ENCODE assay signal across 10 cellular contexts in genomic region chr16:24999856-25000447, GRCh38. TPM values are rescaled to one million over a fixed set of nuclear protein-coding genes. Genes with fewer than 3 reads are reported as not detected.
DNase-seq lines count a peak whose midpoint lies in the region; ATAC-seq, FAIRE-seq and TF ChIP-seq lines count a peak whose summit lies in the region.
"Had no signal": no experiment of that assay in that cellular context is flagged by ENCODE, and none has a peak within 500 bp of the region (broad histone marks: within the 10 kb centered on the region; RNA-seq: fewer than 3 reads in every experiment).

No MANE protein-coding gene starts in this region.

- peak; percentile 94 for ATAC-seq in HepG2
- no peak for ATAC-seq in HG02798 (IDR thresholded peaks at IDR 0.05; ENCODE audit: poor library complexity, unreplicated experiment)
- ATAC-seq: activated CD8-positive, alpha-beta T cell treated with anti-CD3 and anti-CD28 coated beads for 36 hours had no signal

- H3K4me3 ChIP-seq in HepG2 (replicated peaks in 1 of 3; ENCODE audit: insufficient read depth in 1 of 3, low read depth in 2 of 3, low read length in 3 of 3) (peak overlapping the region; percentile 4 to 47 (median 5); a peak in 3 of 6 replicates), subcutaneous abdominal adipose tissue (ENCODE audit: low read depth in 1 of 5, low read length in 5 of 5) (peak overlapping the region in 3 of 5 donors; percentile 7 to 34 (median 23))

- peak overlapping the region; percentile 74 for H3K4me2 ChIP-seq in HepG2 (ENCODE audit: low read depth, low read length)

- DNase-seq in M059J (ENCODE audit: low read depth) (peak; percentile 48), caudate nucleus (lab: John Stamatoyannopoulos, UW) (no peak), HepG2 (ENCODE audit: low spot score) (peak; percentile 89), iPS-NIHi7 (ENCODE audit: extremely low spot score) (no peak), EL (no peak), NCI-H82 (lab: John Stamatoyannopoulos, UW) (no peak)
- DNase-seq: activated CD8-positive, alpha-beta T cell treated with anti-CD3 and anti-CD28 coated beads for 36 hours; MV-4-11 had no signal

- H3K79me2 ChIP-seq in HepG2 (ENCODE audit: insufficient read depth, low read length) = peaks cover 97% of the 10 kb centered on the region

- no peaks in the 10 kb centered on the region; a peak in 3 of 5 replicates for H3K36me3 ChIP-seq in HepG2 (replicated peaks in 1 of 2; ENCODE audit: control insufficient read depth in 1 of 2, insufficient read depth in 2 of 2, low read length in 2 of 2)
- H3K36me3 ChIP-seq in subcutaneous abdominal adipose tissue (ENCODE audit: control insufficient read depth in 5 of 5, insufficient read depth in 5 of 5, low read length in 5 of 5) = no peaks in the 10 kb centered on the region

- TF ChIP-seq CTCF in HepG2 (CRISPR knock-in tag; IDR thresholded peaks at IDR 0.05) = no peak

- H3K9ac ChIP-seq in HepG2 (ENCODE audit: insufficient read depth, low read depth, low read length) (peak overlapping the region; percentile 53), subcutaneous abdominal adipose tissue (ENCODE audit: low read length in 5 of 5) (peak overlapping the region in 3 of 5 donors; percentile 27 to 64 (median 33))

- TF ChIP-seq POLR2A in HepG2 (IDR thresholded peaks at IDR 0.05; ENCODE audit: insufficient read depth in 1 of 2, low read depth in 2 of 2, low read length in 2 of 2) = peak in 1 of 2 experiments; percentile 56; a peak in 1 of 4 replicates

- no peak overlapping the region for H2AFZ ChIP-seq in HepG2 (ENCODE audit: low read length)

- intact Hi-C loops in HepG2 (cut with micrococcal nuclease; ENCODE audit: unreplicated experiment) = no loop called here

- BruUV-seq in HepG2 (replicated peaks; lab: Mats Ljungman, UMichigan) = no TSS peak

- peak; percentile 89 for FAIRE-seq in HepG2 (lab: Jason Lieb, UNC)

- TF ChIP-seq EP300 in HepG2 (IDR thresholded peaks at IDR 0.05; ENCODE audit: low read depth in 2 of 2, low read length in 2 of 2) (peak in 1 of 2 experiments; percentile 33; a peak in 1 of 4 replicates), HepG2 (CRISPR knock-in tag; IDR thresholded peaks at IDR 0.05; ENCODE audit: borderline replicate concordance) (0 out of 2 replicates have a peak, but pooled peaks have one; percentile 25)

- TF ChIP-seq RAD21 in HepG2 (CRISPR knock-in tag; IDR thresholded peaks at IDR 0.05) = peak; percentile 4; the same call in 1 of the 2 replicates

- CTCF ChIA-PET in HepG2 (lab: Yijun Ruan, JAX; ENCODE audit: low intra/inter-chr PET ratio, low total read pairs) = no interaction called here

- no peaks in the 10 kb centered on the region for H4K20me1 ChIP-seq in HepG2 (ENCODE audit: insufficient read depth, low read length)

- H3K9me3 ChIP-seq in HepG2 (ENCODE audit: low read length) (no peaks in the 10 kb centered on the region), subcutaneous abdominal adipose tissue (ENCODE audit: control insufficient read depth in 5 of 5, low read length in 5 of 5) (no peaks in the 10 kb centered on the region)

- H3K27me3 ChIP-seq in HepG2 (ENCODE audit: control insufficient read depth in 1 of 2, insufficient read depth in 2 of 2, low read length in 2 of 2) = no peaks in the 10 kb centered on the region
- no peaks in the 10 kb centered on the region for H3K27me3 ChIP-seq in subcutaneous abdominal adipose tissue (ENCODE audit: control insufficient read depth in 5 of 5, insufficient read depth in 4 of 5, low read length in 5 of 5)

- WGBS in HepG2 (ENCODE audit: low lambda C conversion rate) = 3% methylated on average over 8 of the region's 8 CpGs

- POLR2A ChIA-PET in HepG2 (lab: Yijun Ruan, JAX) = interaction anchor here (0.7 to 3.5 kb wide), 9 partner anchors 9 to 107 kb away, joined by 3 to 37 read pairs (median 6); partner anchors contain the start of gene ARHGAP17

- H3K4me1 ChIP-seq in HepG2 (ENCODE audit: insufficient read depth, low read length) (peaks cover 76% of the 10 kb centered on the region), subcutaneous abdominal adipose tissue (ENCODE audit: control insufficient read depth in 5 of 5, insufficient read depth in 5 of 5, low read length in 5 of 5) (peaks cover 10 to 57% (median 44%) of the 10 kb centered on the region in 5 donors)

- peak overlapping the region; percentile 39 for H3K27ac ChIP-seq in caudate nucleus (ENCODE audit: low read depth, low read length)
- peak overlapping the region; percentile 72 for H3K27ac ChIP-seq in HepG2 (ENCODE audit: extremely low read length, insufficient read depth, low read length)
- peak overlapping the region; percentile 75 for H3K27ac ChIP-seq in subcutaneous abdominal adipose tissue (ENCODE audit: low read depth, low read length)

- in situ Hi-C loops in HepG2 (cut with HindIII; ENCODE audit: extremely low pct_ligation_motif_present, low pct_unique_long_range_greater_than_20kb) = no loop called here

TF ChIP-seq in HepG2, 621 proteins besides CTCF, POLR2A, EP300 and RAD21 (continues in another document):
- TF ChIP-seq ZNF775 (CRISPR knock-in tag; IDR thresholded peaks at IDR 0.05; ENCODE audit: borderline replicate concordance) = no peak
- TF ChIP-seq ZNF362 (CRISPR knock-in tag; IDR thresholded peaks at IDR 0.05; ENCODE audit: borderline replicate concordance) = 0 out of 2 replicates have a peak, but pooled peaks have one; percentile 45
- peak; percentile 84; the same call in 1 of the 2 replicates for TF ChIP-seq HOXA3 (CRISPR knock-in tag; IDR thresholded peaks at IDR 0.05)
- TF ChIP-seq ZNF292 (CRISPR knock-in tag; IDR thresholded peaks at IDR 0.05; ENCODE audit: borderline replicate concordance, low read depth) = peak; percentile 94
- TF ChIP-seq FOXA1 (IDR thresholded peaks at IDR 0.05) = no peak
- peak; percentile 88 for TF ChIP-seq FOXA1 (CRISPR knock-in tag; IDR thresholded peaks at IDR 0.05)
- peak; percentile 49; the same call in 1 of the 2 replicates for TF ChIP-seq ZNF788 (CRISPR knock-in tag; IDR thresholded peaks at IDR 0.05; ENCODE audit: borderline replicate concordance)
- TF ChIP-seq ESRRA (CRISPR knock-in tag; IDR thresholded peaks at IDR 0.05; ENCODE audit: low read depth) = peak; percentile 55

RNA-seq across cellular contexts. Expression of gene ARHGAP17, which starts 15.2 kb away (rescaled TPM):
- total RNA-seq in M059J (2014; rRNA removed; shearing (Covaris generic)) = 24.7 and 34.4 TPM in 2 replicates
- total RNA-seq in HepG2 (2016; rRNA removed; fragmentation: Illumina TruSeq; extraction: Trizol) = 24.6 and 43.8 TPM in 2 replicates
- 13.5 and 14.6 TPM in 2 replicates for total RNA-seq in HepG2 (2016; cell fraction: cytosol; rRNA removed; fragmentation: Illumina TruSeq; extraction: Trizol; ENCODE audit: low read depth)
- total RNA-seq in HepG2 (2016; cell fraction: insoluble cytoplasmic fraction; rRNA removed; fragmentation: Illumina TruSeq; extraction: Trizol) = 22.9 and 34.1 TPM in 2 replicates
- 38.2 and 42.2 TPM in 2 replicates for total RNA-seq in HepG2 (2016; cell fraction: membrane; rRNA removed; fragmentation: Illumina TruSeq; extraction: Trizol)
- 51.5 and 56.4 TPM in 2 replicates for total RNA-seq in HepG2 (2016; cell fraction: nucleus; rRNA removed; fragmentation: Illumina TruSeq; extraction: Trizol)
- 18.7 and 20.8 TPM in 2 replicates for polyA plus RNA-seq in HepG2 (2011; rRNA removed)
- 12.9 and 15.6 TPM in 2 replicates for polyA plus RNA-seq in HepG2 (2011; cell fraction: cytosol; rRNA removed)
- 45.1 and 48.7 TPM in 2 replicates for polyA plus RNA-seq in HepG2 (2011; cell fraction: nucleus; rRNA removed)
- polyA plus RNA-seq in HepG2 (2012) = 43.9 and 44.3 TPM in 2 replicates
- 13.4 and 14.4 TPM in 2 replicates for polyA plus RNA-seq in HepG2 (2016; cell fraction: cytosol; fragmentation: Illumina TruSeq; extraction: Trizol; ENCODE audit: low read depth)
- polyA plus RNA-seq in HepG2 (2016; cell fraction: insoluble cytoplasmic fraction; fragmentation: Illumina TruSeq; extraction: Trizol; ENCODE audit: low read depth) = 50.2 and 64.9 TPM in 2 replicates
- 28.7 and 35.1 TPM in 2 replicates for polyA plus RNA-seq in HepG2 (2016; cell fraction: membrane; fragmentation: Illumina TruSeq; extraction: Trizol; ENCODE audit: low read depth)
- polyA plus RNA-seq in HepG2 (2016; cell fraction: nucleus; fragmentation: Illumina TruSeq; extraction: Trizol; ENCODE audit: insufficient read depth, low read depth) = 76.7 and 80.0 TPM in 2 replicates
- 32.6 and 34.6 TPM in 2 replicates for polyA minus RNA-seq in HepG2 (2011; rRNA and poly(A)+ RNA removed; ENCODE audit: low replicate concordance)
- polyA minus RNA-seq in HepG2 (2011; cell fraction: cytosol; rRNA and poly(A)+ RNA removed) = 25.9 and 33.1 TPM in 2 replicates
- polyA minus RNA-seq in HepG2 (2011; cell fraction: nucleus; rRNA and poly(A)+ RNA removed) = 83.6 and 90.6 TPM in 2 replicates

Comparison
In these comparisons a context has a peak if more than half of its experiments do, and no peak if none do; other contexts are left out.
1. DNase-seq: peak in M059J (single experiment) and HepG2 (single experiment); none in caudate nucleus (0 of 61), iPS-NIHi7 (single experiment), EL (single experiment) and NCI-H82 (single experiment).
2. Peak in every context shown above with its lines, with median percentiles within 50 percentile points of each other: H3K27ac ChIP-seq.